In the genomic region with DNA sequence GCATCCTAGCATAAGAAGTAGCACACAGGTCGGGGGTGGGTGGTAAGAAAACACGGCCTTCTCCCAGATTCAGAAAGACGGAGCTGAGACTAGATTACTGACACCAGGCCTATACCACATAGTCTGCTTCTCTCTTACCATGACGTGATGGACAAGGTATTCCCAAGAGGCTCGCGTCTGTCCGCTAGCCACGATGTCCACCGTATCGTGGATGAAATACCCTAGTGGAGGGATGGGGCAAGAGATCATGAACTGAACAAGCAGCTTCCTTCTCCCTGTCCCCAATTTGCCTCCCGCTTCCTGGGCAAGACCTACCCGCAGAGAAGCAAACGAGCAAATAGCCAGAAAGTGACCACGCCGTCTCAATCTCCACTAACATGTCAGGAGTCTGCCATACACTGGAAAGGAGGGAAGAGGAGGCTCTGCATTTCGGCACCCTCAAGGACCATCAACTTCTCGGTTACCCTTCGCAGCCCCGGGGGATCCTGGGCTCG, we compare ENCODE assay signal across 7 cellular contexts. TPM values are rescaled to one million over a fixed set of nuclear protein-coding genes. Genes with fewer than 3 reads are reported as not detected.
DNase-seq lines count a peak whose midpoint lies in the region; ATAC-seq and TF ChIP-seq lines count a peak whose summit lies in the region.

No MANE protein-coding gene starts in this region.

- H3K36me3 ChIP-seq in WERI-Rb-1, result peaks cover 57% of the 10 kb centered on the region
- peaks cover 28 to 31% (median 31%) of the 10 kb centered on the region in 3 donors for H3K36me3 ChIP-seq in skeletal muscle tissue (ENCODE audit: control insufficient read depth in 3 of 3, insufficient read depth in 3 of 3, low read length in 3 of 3)

- peaks cover 47 to 55% (median 52%) of the 10 kb centered on the region in 3 donors for H3K4me1 ChIP-seq in skeletal muscle tissue (ENCODE audit: control insufficient read depth in 3 of 3, insufficient read depth in 3 of 3, low read length in 3 of 3)

- TF ChIP-seq CTCF in GM12864 (IDR thresholded peaks at IDR 0.05; ENCODE audit: low read depth, low read length, missing control alignments), result peak; percentile 41
- TF ChIP-seq CTCF in LNCaP clone FGC (IDR thresholded peaks at IDR 0.05; ENCODE audit: control insufficient read depth, extremely low read depth, insufficient read depth), result no peak
- peak; percentile 26; the same call in 1 of the 2 replicates for TF ChIP-seq CTCF in WERI-Rb-1 (IDR thresholded peaks at IDR 0.05; ENCODE audit: low read depth, low read length)
- no peak for TF ChIP-seq CTCF in foreskin fibroblast (IDR thresholded peaks at IDR 0.05; ENCODE audit: low read depth, low read length)

- H3K27ac ChIP-seq in WERI-Rb-1 (peak overlapping the region; percentile 94), skeletal muscle tissue (ENCODE audit: low read depth, low read length) (no peak overlapping the region)

- peak overlapping the region; percentile 84 for H3K4me3 ChIP-seq in GM12864 (ENCODE audit: low read depth, low read length)
- H3K4me3 ChIP-seq in LNCaP clone FGC (ENCODE audit: low read depth, low read length), result peak overlapping the region; percentile 81
- peak overlapping the region; percentile 60 for H3K4me3 ChIP-seq in WERI-Rb-1 (ENCODE audit: low read depth, low read length)
- peak overlapping the region; percentile 54 to 83 for H3K4me3 ChIP-seq in foreskin fibroblast (ENCODE audit: low read depth in 1 of 2, low read length in 2 of 2)
- H3K4me3 ChIP-seq in skeletal muscle tissue (ENCODE audit: low read length in 3 of 3), result peak overlapping the region in 2 of 3 donors; percentile 48 to 68

- H3K9me3 ChIP-seq in WERI-Rb-1 (ENCODE audit: severe bottlenecking), result no peaks in the 10 kb centered on the region
- H3K9me3 ChIP-seq in skeletal muscle tissue (ENCODE audit: control insufficient read depth in 3 of 3, low read length in 3 of 3), result no peaks in the 10 kb centered on the region

- DNase-seq in GM12864 (ENCODE audit: low read depth) (no peak), LNCaP clone FGC (ENCODE audit: low read depth) (no peak), WERI-Rb-1 (peak; percentile 46), foreskin fibroblast (peak; percentile 66 to 84), OCI-M2 (lab: John Stamatoyannopoulos, UW; ENCODE audit: unreplicated experiment) (no peak)

- ATAC-seq in HG02870 (IDR thresholded peaks at IDR 0.05; ENCODE audit: unreplicated experiment), result no peak

- H3K27me3 ChIP-seq in WERI-Rb-1 (ENCODE audit: insufficient read depth, low read depth, severe bottlenecking) (no peaks in the 10 kb centered on the region), skeletal muscle tissue (ENCODE audit: control insufficient read depth in 3 of 3, insufficient read depth in 3 of 3, low read length in 3 of 3) (peaks cover 0 to 4% (median 0%) of the 10 kb centered on the region in 3 donors)

- peak overlapping the region in 2 of 3 donors; percentile 56 to 69 for H3K9ac ChIP-seq in skeletal muscle tissue (ENCODE audit: low read depth in 1 of 3, low read length in 3 of 3)

RNA-seq across cellular contexts. Expression of a gene that starts 0.8 kb away (rescaled TPM):
- 1.6 TPM for total RNA-seq in skeletal muscle tissue

RNA-seq across cellular contexts. Expression of a gene that starts 3.4 kb away (rescaled TPM):
- 0.52 TPM for total RNA-seq in skeletal muscle tissue

RNA-seq across cellular contexts. Expression of a gene that starts 5.4 kb away (rescaled TPM):
- total RNA-seq in skeletal muscle tissue, result 880 TPM

RNA-seq across cellular contexts. Expression of a gene that starts 7.5 kb away (rescaled TPM):
- total RNA-seq in skeletal muscle tissue, result 44.9 TPM

RNA-seq across cellular contexts. Expression of a gene that starts 13.5 kb away (rescaled TPM):
- 0.52 TPM for total RNA-seq in skeletal muscle tissue

Comparison
In these comparisons a context has a peak if more than half of its experiments do, and no peak if none do; other contexts are left out.
1. DNase-seq: peak in WERI-Rb-1 (single experiment) and foreskin fibroblast (2 of 2); none in GM12864 (single experiment), LNCaP clone FGC (single experiment) and OCI-M2 (single experiment).
2. CTCF ChIP-seq: peak in GM12864 (single experiment) and WERI-Rb-1 (single experiment); none in LNCaP clone FGC (single experiment) and foreskin fibroblast (single experiment).
3. Peak in every context shown above with its lines, with median percentiles within 50 percentile points of each other: H3K4me3 ChIP-seq.